8 cellular contexts compared by ENCODE assay signal in genomic region chr16:67244387-67245188, GRCh38. TPM values are rescaled to one million over a fixed set of nuclear protein-coding genes. Genes with fewer than 3 reads are reported as not detected.
DNase-seq lines count a peak whose midpoint lies in the region; ATAC-seq and TF ChIP-seq lines count a peak whose summit lies in the region.

No MANE protein-coding gene starts in this region.

- CTCF ChIA-PET in CD4-positive, alpha-beta T cell (lab: Charles Lee), result interaction anchor here (0.7 to 5.3 kb wide), 8 partner anchors 9 to 572 kb away, joined by 3 to 31 read pairs (median 4); partner anchors contain the start of genes E2F4 and TMEM208

- peaks cover 34% of the 10 kb centered on the region for H3K4me1 Mint-ChIP-seq in CD4-positive, alpha-beta T cell (ENCODE audit: low read depth)

- H3K27ac ChIP-seq in CD4-positive, alpha-beta T cell (ENCODE audit: low read depth, low read length), result peak overlapping the region; percentile 90
- H3K27ac ChIP-seq in caudate nucleus (ENCODE audit: low read depth, low read length), result peak overlapping the region; percentile 67

- peak; percentile 59 for ATAC-seq in CD4-positive, alpha-beta T cell (ENCODE audit: poor library complexity)
- ATAC-seq in GM21360 (IDR thresholded peaks at IDR 0.05; ENCODE audit: unreplicated experiment), result peak; percentile 49

- no peaks in the 10 kb centered on the region for H3K27me3 Mint-ChIP-seq in CD4-positive, alpha-beta T cell

- peak overlapping the region; percentile 3; the same call in 1 of the 2 replicates for H3K4me3 ChIP-seq in WI38 (ENCODE audit: low read depth, low read length)

- TF ChIP-seq CTCF in CD4-positive, alpha-beta T cell (IDR thresholded peaks at IDR 0.05), result no peak
- no peak for TF ChIP-seq CTCF in WI38 (IDR thresholded peaks at IDR 0.05; ENCODE audit: low read depth, low read length)

- peak; percentile 37 to 72 (median 65) for DNase-seq in CD4-positive, alpha-beta T cell
- DNase-seq in HS-27A (ENCODE audit: low read depth) (peak; percentile 71), caudate nucleus (lab: John Stamatoyannopoulos, UW) (peak in 14 of 61 donors; percentile 12 to 50 (median 34)), medulla oblongata (ENCODE audit: extremely low spot score) (peak; percentile 86), DMS153 treated with DMSO at 0.1 percent for 48 hours (lab: John Stamatoyannopoulos, UW; ENCODE audit: unreplicated experiment) (no peak)
- DNase-seq in stimulated activated CD8-positive, alpha-beta memory T cell treated with anti-CD3 and anti-CD28 coated beads, Interleukin-2, amount 100 ng/mL, for 1 hour (ENCODE audit: low read depth in 2 of 2), result peak; percentile 62 to 67

- H3K9me3 ChIP-seq in CD4-positive, alpha-beta T cell (ENCODE audit: control insufficient read depth, low read length), result no peaks in the 10 kb centered on the region

- H3K4me3 Mint-ChIP-seq in CD4-positive, alpha-beta T cell, result peak overlapping the region; percentile 86

- no peaks in the 10 kb centered on the region for H3K36me3 Mint-ChIP-seq in CD4-positive, alpha-beta T cell (ENCODE audit: low read depth)

- intact Hi-C loops in CD4-positive, alpha-beta T cell (cut with DNase I, micrococcal nuclease), result loop anchor here (1.0 to 10.0 kb wide), 5 partner anchors 16 to 840 kb away; partner anchors contain the start of genes NFATC3 (in 1 of the 2), PHAF1 (in 1 of the 2), RANBP10 (in 1 of the 2) and TSNAXIP1 (in 1 of the 2)

- H3K9me3 Mint-ChIP-seq in CD4-positive, alpha-beta T cell, result no peaks in the 10 kb centered on the region

- no peaks in the 10 kb centered on the region for H3K27me3 ChIP-seq in CD4-positive, alpha-beta T cell (ENCODE audit: control insufficient read depth, insufficient read depth, low read length)

- POLR2A ChIA-PET in CD4-positive, alpha-beta T cell (lab: Charles Lee), result interaction anchor here (0.6 to 6.2 kb wide), 4 partner anchors 17 to 85 kb away, joined by 3 to 81 read pairs (median 4); partner anchors contain the start of genes FBXL8, TMEM208 and TRADD

- peak overlapping the region; percentile 97 for H3K27ac Mint-ChIP-seq in CD4-positive, alpha-beta T cell

RNA-seq across cellular contexts. Expression of gene FHOD1, which starts 2.7 kb away (rescaled TPM):
- total RNA-seq in CD4-positive, alpha-beta T cell, result 10 to 100 TPM; 21.1 to 26.0 TPM

RNA-seq across cellular contexts. Expression of gene SLC9A5, which starts 4.2 kb away (rescaled TPM):
- 1 to 10 TPM; 3.1 TPM for total RNA-seq in CD4-positive, alpha-beta T cell

RNA-seq across cellular contexts. Expression of gene TMEM208, which starts 17.7 kb away (rescaled TPM):
- total RNA-seq in CD4-positive, alpha-beta T cell, result 10 to 100 TPM; 35.8 to 37.6 TPM

RNA-seq across cellular contexts. Expression of gene PLEKHG4, which starts 34.7 kb away (rescaled TPM):
- 10 to 100 TPM; 13.1 to 14.0 TPM for total RNA-seq in CD4-positive, alpha-beta T cell

RNA-seq across cellular contexts. Expression of gene ELMO3, which starts 45.7 kb away (rescaled TPM):
- total RNA-seq in CD4-positive, alpha-beta T cell, result 1 to 10 TPM; 1.9 to 2.3 TPM
